ENCODE assay signal across 10 cellular contexts in the genomic region with DNA sequence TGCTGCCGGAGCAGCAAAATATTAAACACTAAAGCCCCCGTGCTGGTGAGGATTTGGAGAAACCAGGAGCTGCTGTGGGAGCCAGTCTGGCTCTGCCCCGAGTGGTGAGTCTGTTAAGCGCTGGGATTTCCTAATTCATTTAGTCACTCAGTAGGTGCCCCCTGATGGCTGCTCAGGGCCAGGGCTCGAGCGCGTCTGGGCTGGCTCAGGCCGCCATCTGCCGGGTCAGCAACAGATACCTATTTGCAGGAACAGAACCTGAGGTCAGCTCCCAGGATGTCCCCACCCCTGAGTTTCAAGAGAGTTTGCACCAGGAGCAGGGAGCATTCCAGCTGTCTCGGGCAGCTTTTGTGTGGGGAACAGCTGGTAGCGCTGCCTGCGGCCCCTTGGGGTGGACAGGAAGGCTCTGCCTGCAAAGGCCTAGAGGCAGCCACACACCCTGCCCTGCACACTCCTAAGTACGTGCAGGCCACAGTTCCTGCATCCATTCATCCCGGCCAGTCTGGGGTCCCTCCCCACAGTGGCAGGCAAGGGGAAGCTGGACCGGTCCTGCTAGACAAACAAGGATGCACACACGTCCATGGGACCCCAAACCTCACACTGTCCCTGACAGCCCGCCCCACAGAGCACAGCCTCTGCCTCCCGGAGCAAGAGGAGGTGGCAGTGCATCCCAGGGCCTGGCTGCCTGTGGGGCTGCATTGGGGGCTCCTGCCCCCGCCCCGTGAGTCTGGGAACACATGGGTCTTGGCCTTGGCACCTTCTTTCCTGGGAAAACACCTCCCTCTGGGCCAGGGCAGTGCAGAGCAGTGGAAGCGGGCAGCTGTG.
A peak's percentile ranks its signal among the peaks of the same experiment; 100 is the strongest.
DNase-seq lines count a peak whose midpoint lies in the region; ATAC-seq and TF ChIP-seq lines count a peak whose summit lies in the region.
"Had no signal": no experiment of that assay in that cellular context is flagged by ENCODE, and none has a peak within 500 bp of the region (broad histone marks: within the 10 kb centered on the region; RNA-seq: fewer than 3 reads in every experiment).

No MANE protein-coding gene starts in this region.

- H3K4me2 ChIP-seq in GM23248 (ENCODE audit: unreplicated experiment): no peak overlapping the region

- no peak overlapping the region for H3K9ac ChIP-seq in GM23248

- no peak overlapping the region for H3K4me3 Mint-ChIP-seq in CD14-positive monocyte
- H3K4me3 Mint-ChIP-seq: naive B cell had no signal

- peak; percentile 98 for DNase-seq in 8988T
- peak; percentile 60 for DNase-seq in GM23248
- peak; percentile 22 for DNase-seq in astrocyte of the hippocampus (ENCODE audit: low read depth, low spot score)
- peak; percentile 37 for DNase-seq in left lobe of liver (ENCODE audit: low spot score)
- DNase-seq in NCI-H2029 treated with DMSO at 0.1 percent for 48 hours (lab: John Stamatoyannopoulos, UW): no peak
- no peak for DNase-seq in CD14-positive monocyte (ENCODE audit: low spot score)
- DNase-seq: naive B cell, NCI-H774 had no signal

- H2AFZ ChIP-seq in GM23248: no peak overlapping the region

- intact Hi-C loops in CD14-positive monocyte (cut with micrococcal nuclease): no loop called here

- no peaks in the 10 kb centered on the region for H3K9me3 ChIP-seq in GM23248 (ENCODE audit: low read depth)

- ATAC-seq in left lobe of liver (no peak), GM21390 (IDR thresholded peaks at IDR 0.05; ENCODE audit: unreplicated experiment) (no peak), GM18519 (IDR thresholded peaks at IDR 0.05; ENCODE audit: low FRiP score, unreplicated experiment) (no peak)

- in situ Hi-C loops in GM23248 (cut with MboI): no loop called here

- no peaks in the 10 kb centered on the region for H4K20me1 ChIP-seq in GM23248 (ENCODE audit: insufficient read depth)

- peaks cover 35% of the 10 kb centered on the region for H3K4me1 ChIP-seq in GM23248 (ENCODE audit: insufficient read depth)

- no peak overlapping the region for H3K4me3 ChIP-seq in GM23248

- no peaks in the 10 kb centered on the region for H3K9me2 ChIP-seq in GM23248 (ENCODE audit: insufficient read depth)

- no peak overlapping the region for H3K27ac Mint-ChIP-seq in CD14-positive monocyte
- H3K27ac Mint-ChIP-seq: naive B cell had no signal

- H3K9me3 Mint-ChIP-seq in CD14-positive monocyte: no peaks in the 10 kb centered on the region

- H3F3A ChIP-seq in GM23248 (ENCODE audit: insufficient read depth): peaks cover 6% of the 10 kb centered on the region

- no peak overlapping the region for H3K27ac ChIP-seq in GM23248

- no peaks in the 10 kb centered on the region for H3K4me1 Mint-ChIP-seq in CD14-positive monocyte
- H3K4me1 Mint-ChIP-seq: naive B cell had no signal

- 91% methylated on average over 20 to 21 of the region's 21 CpGs for WGBS in GM23248 (ENCODE audit: low coverage in 1 of 2, low lambda C conversion rate in 2 of 2, missing lambda C conversion rate in 2 of 2), 2 experiments

- H3K27me3 ChIP-seq in GM23248 (replicated peaks; ENCODE audit: insufficient read depth): no peaks in the 10 kb centered on the region

- no peaks in the 10 kb centered on the region for H3K36me3 ChIP-seq in GM23248 (ENCODE audit: low read depth)

- peaks cover 3 to 19% (median 5%) of the 10 kb centered on the region in 3 donors for H3K27me3 Mint-ChIP-seq in CD14-positive monocyte (ENCODE audit: low read depth in 3 of 3)

- peaks cover 82% of the 10 kb centered on the region for H3K79me2 ChIP-seq in GM23248 (ENCODE audit: insufficient read depth)

- no peak for TF ChIP-seq CTCF in CD14-positive monocyte (IDR thresholded peaks at IDR 0.05)

- H3K36me3 Mint-ChIP-seq in CD14-positive monocyte: no peaks in the 10 kb centered on the region
- H3K36me3 Mint-ChIP-seq: naive B cell had no signal

Comparison
In these comparisons a context has a peak if more than half of its experiments do, and no peak if none do; other contexts are left out.
1. DNase-seq: peak in 8988T (single experiment), GM23248 (single experiment), astrocyte of the hippocampus (single experiment) and left lobe of liver (single experiment); none in NCI-H2029 treated with DMSO at 0.1 percent for 48 hours (single experiment) and CD14-positive monocyte (single experiment).